In the genomic region with DNA sequence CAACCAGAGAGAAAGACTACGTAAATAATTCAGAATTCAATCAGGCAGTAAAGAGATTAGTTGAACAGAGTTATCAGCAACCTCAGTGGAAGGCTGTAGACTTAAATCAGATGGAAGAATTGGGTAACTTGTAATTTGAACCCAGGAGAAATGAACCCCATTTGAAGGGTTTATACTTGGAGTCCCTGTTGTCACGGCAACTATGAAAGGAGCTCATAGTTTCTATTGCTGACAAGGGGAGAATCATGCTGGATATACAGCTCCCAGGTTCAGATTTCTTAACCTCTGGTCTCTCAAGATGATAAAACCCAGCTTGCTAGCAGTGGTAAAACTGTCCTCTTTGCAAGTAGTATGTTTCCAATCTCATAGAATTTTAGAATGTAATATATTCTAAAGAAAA, we compare ENCODE assay signal across 18 cellular contexts. TPM values are rescaled to one million over a fixed set of nuclear protein-coding genes. Genes with fewer than 3 reads are reported as not detected.
"Had no signal": no experiment of that assay in that cellular context is flagged by ENCODE, and none has a peak within 500 bp of the region (broad histone marks: within the 10 kb centered on the region; RNA-seq: fewer than 3 reads in every experiment).

No MANE protein-coding gene starts in this region.

- DNase-seq: activated CD4-positive, alpha-beta T cell treated with anti-CD3 and anti-CD28 coated beads for 36 hours; activated CD8-positive, alpha-beta memory T cell treated with anti-CD3 and anti-CD28 coated beads, Interleukin-2, amount 50 U/mL, for 4 hours; activated CD8-positive, alpha-beta T cell treated with anti-CD3 and anti-CD28 coated beads for 36 hours; activated naive CD4-positive, alpha-beta T cell; foreskin keratinocyte; head of caudate nucleus; left ventricle myocardium inferior; psoas muscle; stimulated activated CD4-positive, alpha-beta T cell treated with anti-CD3 and anti-CD28 coated beads, Interleukin-4, amount 100 ng/mL, for 1 hour; stimulated activated CD8-positive, alpha-beta memory T cell treated with anti-CD3 and anti-CD28 coated beads, Interleukin-4, amount 100 ng/mL, for 48 hours; stimulated activated naive CD8-positive, alpha-beta T cell treated with anti-CD3 and anti-CD28 coated beads, Interleukin-15, Interleukin-2, amounts not matched to agents 100 U/mL and 50 U/mL, for 24 hours; T-cell; upper lobe of left lung; WERI-Rb-1 had no signal

- H3K9me3 ChIP-seq: esophagus muscularis mucosa, neutrophil, psoas muscle, suprapubic skin, upper lobe of left lung had no signal

- H3K27ac ChIP-seq: ascending aorta, esophagus muscularis mucosa, foreskin keratinocyte, left ventricle myocardium inferior, neutrophil, psoas muscle, suprapubic skin, upper lobe of left lung, WERI-Rb-1 had no signal

- ATAC-seq: activated CD4-positive, alpha-beta T cell treated with anti-CD3 and anti-CD28 coated beads for 36 hours; activated CD8-positive, alpha-beta T cell treated with anti-CD3 and anti-CD28 coated beads for 36 hours; foreskin keratinocyte; psoas muscle; stimulated activated naive CD8-positive, alpha-beta T cell treated with anti-CD3 and anti-CD28 coated beads, Interleukin-15, Interleukin-2, amounts not matched to agents 100 U/mL and 50 U/mL, for 24 hours; T-cell had no signal

- H3K27me3 ChIP-seq: ascending aorta, foreskin keratinocyte, neutrophil, suprapubic skin, upper lobe of left lung had no signal

- H3K4me1 ChIP-seq: ascending aorta, esophagus muscularis mucosa, foreskin keratinocyte, left ventricle myocardium inferior, psoas muscle, suprapubic skin, upper lobe of left lung had no signal

- H3K36me3 ChIP-seq: ascending aorta, esophagus muscularis mucosa, left ventricle myocardium inferior, neutrophil, suprapubic skin, upper lobe of left lung, WERI-Rb-1 had no signal

- H3K4me3 ChIP-seq: ascending aorta, esophagus muscularis mucosa, left ventricle myocardium inferior, psoas muscle, suprapubic skin, upper lobe of left lung had no signal

RNA-seq across cellular contexts. Expression of a gene that starts 54.4 kb away (rescaled TPM):
- total RNA-seq: activated CD4-positive, alpha-beta T cell treated with anti-CD3 and anti-CD28 coated beads for 36 hours; activated CD8-positive, alpha-beta T cell treated with anti-CD3 and anti-CD28 coated beads for 36 hours had no signal
